In the genomic region with DNA sequence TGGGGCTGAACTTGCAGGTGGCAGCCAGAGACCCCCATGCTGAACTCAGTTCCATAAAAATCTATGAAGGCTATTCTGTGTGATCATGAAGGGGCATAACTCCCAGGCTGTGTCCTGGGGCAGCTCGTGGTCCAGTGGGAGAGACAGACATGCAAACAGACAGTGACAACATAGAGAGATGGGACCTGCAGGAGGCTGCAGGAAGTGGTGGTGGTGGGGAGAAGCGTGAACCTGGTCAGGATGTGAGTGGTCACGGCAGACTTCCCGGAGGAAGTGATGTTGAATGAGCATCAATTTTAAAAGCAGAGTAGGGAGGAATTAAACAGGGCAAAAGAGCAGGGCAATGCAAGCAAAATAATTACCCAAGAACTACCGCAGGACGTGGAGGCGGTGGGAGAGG, we compare ENCODE assay signal across 1 cellular context.
A peak's percentile ranks its signal among the peaks of the same experiment; 100 is the strongest.
TF ChIP-seq lines count a peak whose summit lies in the region.

No MANE protein-coding gene starts in this region.

TF ChIP-seq in K562, 482 proteins besides CTCF, POLR2A, EP300 and RAD21:
- no peak for TF ChIP-seq SAFB (IDR thresholded peaks at IDR 0.05; ENCODE audit: borderline replicate concordance, low read depth, low read length)
- no peak for TF ChIP-seq ZNF668 (CRISPR knock-in tag; IDR thresholded peaks at IDR 0.05)
- TF ChIP-seq RBM34 (IDR thresholded peaks at IDR 0.05; ENCODE audit: borderline replicate concordance, insufficient read depth, low read length), result no peak
- peak; percentile 54 for TF ChIP-seq ZFP36 (IDR thresholded peaks at IDR 0.05; ENCODE audit: low read depth, low read length, partially characterized antibody)
